ENCODE assay signal across 1 cellular context in genomic region chr16:53714080-53715050, GRCh38.
TF ChIP-seq lines count a peak whose summit lies in the region.

No MANE protein-coding gene starts in this region.

TF ChIP-seq in GM23338, 12 proteins besides CTCF, POLR2A, EP300 and RAD21 (continued from another document):
- no peak for TF ChIP-seq ZNF462 (CRISPR knock-in tag; IDR thresholded peaks at IDR 0.05)
- TF ChIP-seq ETS1 (IDR thresholded peaks at IDR 0.05) = no peak
- no peak for TF ChIP-seq EZH2 (IDR thresholded peaks at IDR 0.05; ENCODE audit: low read depth, unreplicated experiment)
- TF ChIP-seq EZH2phosphoT487 (IDR thresholded peaks at IDR 0.05; ENCODE audit: unreplicated experiment) = no peak
- no peak for TF ChIP-seq POLR2AphosphoS5 (IDR thresholded peaks at IDR 0.05; ENCODE audit: low read depth)
- TF ChIP-seq STAT1 (IDR thresholded peaks at IDR 0.05; ENCODE audit: unreplicated experiment) = no peak
- TF ChIP-seq ZNF331 (CRISPR knock-in tag; IDR thresholded peaks at IDR 0.05; ENCODE audit: low read depth) = no peak
- TF ChIP-seq REST (IDR thresholded peaks at IDR 0.05; ENCODE audit: unreplicated experiment) = no peak
- TF ChIP-seq JUNB (IDR thresholded peaks at IDR 0.05; ENCODE audit: unreplicated experiment) = no peak
- TF ChIP-seq NANOG (IDR thresholded peaks at IDR 0.05; ENCODE audit: borderline replicate concordance) = no peak
TF ChIP-seq in GM23338: peak in this region for 0.
